2 cellular contexts compared by ENCODE assay signal in the genomic region with DNA sequence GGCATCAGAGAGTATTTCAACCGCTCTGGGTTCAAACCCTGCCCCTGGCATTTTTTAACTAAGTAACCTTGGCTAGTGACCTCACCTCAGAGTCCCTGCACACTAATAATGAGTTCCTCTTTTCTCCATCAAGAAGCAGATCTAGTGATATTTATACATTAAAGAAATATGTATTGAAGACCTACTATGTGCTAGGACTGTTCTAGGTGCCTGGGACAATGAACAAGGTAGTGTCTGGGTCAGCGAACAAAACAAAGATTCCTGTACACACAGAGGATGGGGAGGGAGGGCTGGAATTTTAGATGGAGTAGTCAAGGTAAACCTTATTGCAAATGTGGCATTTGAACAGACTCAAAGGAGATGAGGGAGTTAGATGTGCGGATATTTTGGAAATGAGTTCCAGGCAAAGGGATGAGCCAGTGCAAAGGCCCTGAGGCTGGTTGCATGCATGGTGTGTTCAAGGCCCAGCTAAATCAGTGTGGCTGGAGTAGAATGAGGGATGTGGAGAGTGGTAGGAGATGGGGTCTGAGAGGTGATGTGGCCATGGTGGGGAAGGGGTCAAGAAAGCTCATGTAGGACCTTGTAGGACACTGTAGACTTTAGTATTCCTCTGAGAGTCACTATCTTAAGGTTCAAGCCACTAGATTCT.
TF ChIP-seq lines count a peak whose summit lies in the region.

No MANE protein-coding gene starts in this region.

TF ChIP-seq in HepG2, 621 proteins besides CTCF, POLR2A, EP300 and RAD21:
- peak; percentile 76; the same call in 1 of the 2 replicates for TF ChIP-seq ZKSCAN1 (IDR thresholded peaks at IDR 0.05; ENCODE audit: low read length)
- 0 out of 2 replicates have a peak, but pooled peaks have one; percentile 34 for TF ChIP-seq ZNF784 (CRISPR knock-in tag; IDR thresholded peaks at IDR 0.05; ENCODE audit: borderline replicate concordance)
- no peak for TF ChIP-seq ZNF17 (CRISPR knock-in tag; IDR thresholded peaks at IDR 0.05)
- TF ChIP-seq POGK (CRISPR knock-in tag; conservative IDR thresholded peaks at IDR 0.05), result no peak

TF ChIP-seq in GM12878, 131 proteins besides CTCF, POLR2A, EP300 and RAD21:
- no peak for TF ChIP-seq ESRRA (IDR thresholded peaks at IDR 0.05; ENCODE audit: low read length)
- peak; percentile 54 for TF ChIP-seq SPI1 (IDR thresholded peaks at IDR 0.05; ENCODE audit: borderline replicate concordance, insufficient read depth, low read depth, low read length)
